In the genomic region with DNA sequence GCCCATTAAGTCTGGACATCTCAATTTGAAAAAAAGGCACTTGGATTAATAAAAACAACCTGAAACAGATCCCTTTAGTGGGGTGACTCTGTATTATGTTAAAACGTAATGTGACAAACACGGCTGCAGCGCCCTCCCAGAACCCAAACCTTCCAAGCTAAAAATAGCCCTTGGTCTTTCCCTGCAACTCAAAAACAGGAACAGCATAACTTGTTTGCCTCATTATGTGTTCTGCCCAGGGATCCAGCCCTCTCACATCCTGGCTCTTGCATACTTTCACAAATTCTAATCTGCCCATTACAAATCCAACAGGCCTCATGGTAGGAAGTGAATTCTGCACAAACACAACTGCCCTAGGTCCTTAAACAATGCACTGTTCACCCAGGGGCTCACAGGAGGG, we compare ENCODE assay signal across 11 cellular contexts.
A peak's percentile ranks its signal among the peaks of the same experiment; 100 is the strongest.
DNase-seq lines count a peak whose midpoint lies in the region; ATAC-seq and TF ChIP-seq lines count a peak whose summit lies in the region.
"Had no signal": no experiment of that assay in that cellular context is flagged by ENCODE, and none has a peak within 500 bp of the region (broad histone marks: within the 10 kb centered on the region; RNA-seq: fewer than 3 reads in every experiment).

No MANE protein-coding gene starts in this region.

- no peaks in the 10 kb centered on the region for H3K27me3 ChIP-seq in GM23248 (replicated peaks; ENCODE audit: insufficient read depth)
- H3K27me3 ChIP-seq in body of pancreas = no peaks in the 10 kb centered on the region
- no peaks in the 10 kb centered on the region for H3K27me3 ChIP-seq in Karpas-422 (ENCODE audit: low read length)

- peak overlapping the region; percentile 25 for H3K4me2 ChIP-seq in GM23248 (ENCODE audit: unreplicated experiment)
- H3K4me2 ChIP-seq in Karpas-422 (ENCODE audit: low read depth, low read length, poor library complexity, severe bottlenecking) = no peak overlapping the region

- H4K20me1 ChIP-seq in GM23248 (ENCODE audit: insufficient read depth) (no peaks in the 10 kb centered on the region), Karpas-422 (ENCODE audit: insufficient read depth, low read depth, low read length) (no peaks in the 10 kb centered on the region)

- 6 to 19% methylated on average over 3 of the region's 3 CpGs for WGBS in GM23248 (ENCODE audit: low coverage in 1 of 2, low lambda C conversion rate in 2 of 2, missing lambda C conversion rate in 2 of 2), 2 experiments
- WGBS in body of pancreas, 2 donors = 39 to 54% methylated on average over 3 of the region's 3 CpGs

- in situ Hi-C loops in GM23248 (cut with MboI) = no loop called here

- DNase-seq in GM23248 = peak; percentile 54
- DNase-seq in body of pancreas = no peak
- peak; percentile 51 for DNase-seq in left ventricle myocardium superior
- DNase-seq in sciatic nerve (ENCODE audit: low spot score) = no peak
- DNase-seq in Karpas-422 = no peak
- DNase-seq in T1000 (lab: John Stamatoyannopoulos, UW) = no peak
- DNase-seq: activated CD8-positive, alpha-beta memory T cell treated with anti-CD3 and anti-CD28 coated beads, Interleukin-2, amount 50 U/mL, for 4 hours; NCI-H2029 treated with DMSO at 0.1 percent for 48 hours had no signal

- peaks cover 23% of the 10 kb centered on the region for H3K4me1 ChIP-seq in GM23248 (ENCODE audit: insufficient read depth)
- H3K4me1 ChIP-seq in body of pancreas = no peaks in the 10 kb centered on the region
- H3K4me1 ChIP-seq in Karpas-422 (ENCODE audit: low read length) = no peaks in the 10 kb centered on the region

- H2AFZ ChIP-seq in GM23248 (peak overlapping the region; percentile 63), Karpas-422 (ENCODE audit: low read length) (no peak overlapping the region)

- intact Hi-C loops in body of pancreas (cut with DNase I) (no loop called here), left ventricle myocardium superior (cut with micrococcal nuclease) (no loop called here), sciatic nerve (cut with DNase I) (no loop called here)

- H3K9me3 ChIP-seq in GM23248 (ENCODE audit: low read depth) (no peaks in the 10 kb centered on the region), body of pancreas (no peaks in the 10 kb centered on the region), Karpas-422 (ENCODE audit: low read length) (no peaks in the 10 kb centered on the region)

- peak overlapping the region; percentile 23 for H3K27ac ChIP-seq in GM23248
- H3K27ac ChIP-seq in body of pancreas = no peak overlapping the region
- H3K27ac ChIP-seq in Karpas-422 (ENCODE audit: low read length) = no peak overlapping the region

- ATAC-seq in body of pancreas = peak; percentile 27
- ATAC-seq in left ventricle myocardium superior = peak; percentile 84
- peak; percentile 16 for ATAC-seq in sciatic nerve
- no peak for ATAC-seq in GM21576 (IDR thresholded peaks at IDR 0.05; ENCODE audit: unreplicated experiment)
- ATAC-seq in GM21526 (IDR thresholded peaks at IDR 0.05; ENCODE audit: low FRiP score, unreplicated experiment) = no peak

- TF ChIP-seq POLR2A in body of pancreas (IDR thresholded peaks at IDR 0.05) = no peak

- H3K4me3 ChIP-seq in GM23248 = no peak overlapping the region
- no peak overlapping the region for H3K4me3 ChIP-seq in body of pancreas
- no peak overlapping the region for H3K4me3 ChIP-seq in Karpas-422 (ENCODE audit: low read length)
- H3K4me3 ChIP-seq: lung had no signal

- peaks cover 9% of the 10 kb centered on the region for H3F3A ChIP-seq in GM23248 (ENCODE audit: insufficient read depth)

- H3K36me3 ChIP-seq in GM23248 (ENCODE audit: low read depth) (no peaks in the 10 kb centered on the region), body of pancreas (replicated peaks in 1 of 2; ENCODE audit: insufficient read depth in 1 of 2, low read depth in 2 of 2) (no peaks in the 10 kb centered on the region), Karpas-422 (ENCODE audit: insufficient read depth, low read length) (no peaks in the 10 kb centered on the region)

- no peak overlapping the region for H3K9ac ChIP-seq in GM23248
- no peak overlapping the region for H3K9ac ChIP-seq in Karpas-422 (ENCODE audit: low read length)

- no peaks in the 10 kb centered on the region for H3K9me2 ChIP-seq in GM23248 (ENCODE audit: insufficient read depth)
- no peaks in the 10 kb centered on the region for H3K9me2 ChIP-seq in Karpas-422 (replicated peaks; ENCODE audit: insufficient read depth, low read length)

- TF ChIP-seq CTCF in body of pancreas (IDR thresholded peaks at IDR 0.05) = no peak

- H3K79me2 ChIP-seq in GM23248 (ENCODE audit: insufficient read depth) (no peaks in the 10 kb centered on the region), Karpas-422 (ENCODE audit: low read length) (no peaks in the 10 kb centered on the region)

Comparison
In these comparisons a context has a peak if more than half of its experiments do, and no peak if none do; other contexts are left out.
1. DNase-seq: peak in GM23248 (single experiment) and left ventricle myocardium superior (single experiment); none in body of pancreas (0 of 4), sciatic nerve (single experiment), Karpas-422 (single experiment) and T1000 (single experiment).
2. ATAC-seq: peak in body of pancreas (single experiment), left ventricle myocardium superior (single experiment) and sciatic nerve (single experiment); none in GM21576 (single experiment) and GM21526 (single experiment).